In the genomic region with DNA sequence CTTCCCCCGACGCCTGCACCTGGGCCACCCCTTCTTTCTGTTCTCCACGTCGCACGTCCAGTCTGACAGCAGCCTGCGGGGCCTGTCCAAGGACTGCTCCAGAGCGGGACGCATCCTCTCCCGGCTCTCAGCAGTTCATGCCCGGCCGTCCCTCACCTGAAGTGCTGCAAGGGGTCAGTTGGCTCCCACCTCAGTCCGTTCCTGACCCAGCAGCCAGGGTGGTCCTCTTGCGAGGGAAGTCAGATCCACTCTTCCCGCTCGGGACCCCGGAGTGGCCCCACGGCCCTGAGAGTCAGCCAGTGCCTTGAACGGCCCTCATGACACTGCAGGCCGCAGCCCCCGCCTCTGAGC, we compare ENCODE assay signal across 31 cellular contexts.
"Had no signal": no experiment of that assay in that cellular context is flagged by ENCODE, and none has a peak within 500 bp of the region (broad histone marks: within the 10 kb centered on the region; RNA-seq: fewer than 3 reads in every experiment).

No MANE protein-coding gene starts in this region.

- H3K36me3 ChIP-seq: neural progenitor cell, neutrophil, ovary, prostate gland, right lobe of liver, sigmoid colon, suprapubic skin, tibial artery, transverse colon, upper lobe of right lung, uterus had no signal

- H3K79me2 ChIP-seq: parathyroid adenoma had no signal

- H3K4me3 Mint-ChIP-seq: naive thymus-derived CD4-positive, alpha-beta T cell; natural killer cell; nephron; neural progenitor cell; stimulated activated memory B cell treated with anti-CD40 and anti-IgM and Interleukin-4, amounts not matched to agents 10 μg/mL and 1 μg/mL and 100 μg/mL, for 72 hours; stimulated activated naive CD8-positive, alpha-beta T cell treated with anti-CD3 and anti-CD28 coated beads, Interleukin-15, amount 100 ng/mL, for 72 hours; type B pancreatic cell had no signal

- H3K4me2 ChIP-seq: neural progenitor cell had no signal

- H3K4me1 Mint-ChIP-seq: natural killer cell; stimulated activated memory B cell treated with anti-CD40 and anti-IgM and Interleukin-4, amounts not matched to agents 10 μg/mL and 1 μg/mL and 100 μg/mL, for 72 hours had no signal

- H3K9me3 ChIP-seq: neutrophil, ovary, prostate gland, right lobe of liver, sigmoid colon, suprapubic skin, testis, tibial artery, transverse colon, upper lobe of right lung, uterus had no signal

- H3K27me3 ChIP-seq: neural progenitor cell, ovary, right lobe of liver, suprapubic skin, testis, tibial artery, transverse colon, uterus had no signal

- H3K9ac ChIP-seq: neural progenitor cell, parathyroid adenoma had no signal

- H3K27ac ChIP-seq: neural progenitor cell, neutrophil, ovary, parathyroid adenoma, prostate gland, right lobe of liver, sigmoid colon, suprapubic skin, testis, tibial artery, transverse colon, upper lobe of right lung, uterus had no signal

- H3K36me3 Mint-ChIP-seq: naive thymus-derived CD4-positive, alpha-beta T cell; natural killer cell; neural progenitor cell; stimulated activated memory B cell treated with anti-CD40 and anti-IgM and Interleukin-4, amounts not matched to agents 10 μg/mL and 1 μg/mL and 100 μg/mL, for 72 hours; type B pancreatic cell had no signal

- H2AFZ ChIP-seq: neural progenitor cell, parathyroid adenoma had no signal

- H3K4me3 ChIP-seq: neural progenitor cell, ovary, prostate gland, right lobe of liver, sigmoid colon, suprapubic skin, testis, tibial artery, transverse colon, upper lobe of right lung, uterus had no signal

- H3K27me3 Mint-ChIP-seq: stimulated activated memory B cell treated with anti-CD40 and anti-IgM and Interleukin-4, amounts not matched to agents 10 μg/mL and 1 μg/mL and 100 μg/mL, for 72 hours had no signal

- H3K9me3 Mint-ChIP-seq: natural killer cell, type B pancreatic cell had no signal

- DNase-seq: naive thymus-derived CD4-positive, alpha-beta T cell; natural killer cell; nucleus accumbens; ovary; posterior cingulate gyrus; retina; right cardiac atrium; right lobe of liver; sigmoid colon; small intestine; stimulated activated CD4-positive, alpha-beta T cell treated with anti-CD3 and anti-CD28 coated beads, Interleukin-15, amount 100 ng/mL, for 24 hours; stimulated activated CD4-positive, alpha-beta T cell treated with anti-CD3 and anti-CD28 coated beads, Interleukin-2, amount 100 ng/mL, for 24 hours; stimulated activated CD4-positive, alpha-beta T cell treated with anti-CD3 and anti-CD28 coated beads, Interleukin-2, amount 100 ng/mL, for 48 hours; stimulated activated CD4-positive, alpha-beta T cell treated with anti-CD3 and anti-CD28 coated beads, Interleukin-4, amount 100 ng/mL, for 24 hours; stimulated activated naive CD4-positive, alpha-beta T cell; stimulated activated naive CD8-positive, alpha-beta T cell treated with anti-CD3 and anti-CD28 coated beads, Interleukin-15, amount 100 ng/mL, for 72 hours; stimulated activated naive CD8-positive, alpha-beta T cell treated with anti-CD3 and anti-CD28 coated beads, Interleukin-15, Interleukin-2, amounts not matched to agents 100 U/mL and 50 U/mL, for 24 hours; substantia nigra; testis; transverse colon; upper lobe of right lung; uterus had no signal

- H3K4me1 ChIP-seq: neural progenitor cell, parathyroid adenoma, prostate gland, right lobe of liver, suprapubic skin, tibial artery, transverse colon, upper lobe of right lung, uterus had no signal

- H3K27ac Mint-ChIP-seq: naive thymus-derived CD4-positive, alpha-beta T cell; natural killer cell; nephron; stimulated activated memory B cell treated with anti-CD40 and anti-IgM and Interleukin-4, amounts not matched to agents 10 μg/mL and 1 μg/mL and 100 μg/mL, for 72 hours; type B pancreatic cell had no signal
